In the genomic region with DNA sequence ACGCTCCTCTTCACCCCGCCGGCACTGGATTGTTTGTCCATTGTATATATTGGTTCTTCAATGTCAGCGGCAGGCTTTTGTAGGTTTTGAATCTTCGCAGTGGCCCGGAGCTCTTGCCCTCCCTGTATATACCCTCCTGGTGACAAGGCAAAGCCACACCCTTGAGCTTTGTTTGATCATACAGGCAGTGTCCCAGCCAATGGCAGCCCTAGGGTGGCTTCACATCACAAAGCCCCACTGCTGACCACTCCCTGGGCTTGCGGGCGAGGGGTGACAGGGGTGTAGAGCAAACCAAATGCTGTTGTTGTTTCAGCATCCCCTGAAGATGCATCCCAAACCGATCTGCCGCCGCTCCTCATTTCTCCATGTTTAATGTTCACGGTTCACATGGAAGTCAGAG, we compare ENCODE assay signal across 13 cellular contexts. TPM values are rescaled to one million over a fixed set of nuclear protein-coding genes. Genes with fewer than 3 reads are reported as not detected.
"Had no signal": no experiment of that assay in that cellular context is flagged by ENCODE, and none has a peak within 500 bp of the region (broad histone marks: within the 10 kb centered on the region; RNA-seq: fewer than 3 reads in every experiment).

A gene with protein sequence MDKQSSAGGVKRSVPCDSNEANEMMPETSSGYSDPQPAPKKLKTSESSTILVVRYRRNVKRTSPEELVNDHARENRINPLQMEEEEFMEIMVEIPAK (minus strand): TSS at position 101 of the 400 bp plus-strand sequence. CDS start 60 bp downstream, at position 41.

RNA-seq across cellular contexts. Expression of the gene that starts here (rescaled TPM):
- total RNA-seq: activated B cell treated with CpG ODN at 0.5 μM for 24 hours; activated CD4-positive, alpha-beta memory T cell treated with anti-CD3 and anti-CD28 coated beads for 36 hours; activated CD4-positive, alpha-beta memory T cell treated with anti-CD3 and anti-CD28 coated beads, Interleukin-2, amount 10 ng/mL, durations not matched to agents 7 days and 5 days; activated CD4-positive, alpha-beta T cell treated with anti-CD3 and anti-CD28 coated beads for 36 hours; activated CD4-positive, alpha-beta T cell treated with anti-CD3 and anti-CD28 coated beads, Interleukin-2, amount 10 ng/mL, durations not matched to agents 24 days and 14 days; activated CD4-positive, alpha-beta T cell treated with anti-CD3 and anti-CD28 coated beads, Interleukin-2, amount 10 ng/mL, durations not matched to agents 7 days and 5 days; activated CD8-positive, alpha-beta memory T cell treated with anti-CD3 and anti-CD28 coated beads for 36 hours; activated CD8-positive, alpha-beta memory T cell treated with anti-CD3 and anti-CD28 coated beads, Interleukin-2, amount 10 ng/mL, durations not matched to agents 7 days and 5 days; activated CD8-positive, alpha-beta T cell treated with anti-CD3 and anti-CD28 coated beads for 36 hours; activated CD8-positive, alpha-beta T cell treated with anti-CD3 and anti-CD28 coated beads, Interleukin-2, amount 10 ng/mL, durations not matched to agents 7 days and 5 days; T-helper 17 cell; T-helper 2 cell treated with Interferon-gamma antibody and Interleukin-4, amounts not matched to agents 100 ng/mL and 5 ng/mL, for 36 hours; WTC11 had no signal
